Comparison of ENCODE assay signal across 8 cellular contexts in the genomic region with DNA sequence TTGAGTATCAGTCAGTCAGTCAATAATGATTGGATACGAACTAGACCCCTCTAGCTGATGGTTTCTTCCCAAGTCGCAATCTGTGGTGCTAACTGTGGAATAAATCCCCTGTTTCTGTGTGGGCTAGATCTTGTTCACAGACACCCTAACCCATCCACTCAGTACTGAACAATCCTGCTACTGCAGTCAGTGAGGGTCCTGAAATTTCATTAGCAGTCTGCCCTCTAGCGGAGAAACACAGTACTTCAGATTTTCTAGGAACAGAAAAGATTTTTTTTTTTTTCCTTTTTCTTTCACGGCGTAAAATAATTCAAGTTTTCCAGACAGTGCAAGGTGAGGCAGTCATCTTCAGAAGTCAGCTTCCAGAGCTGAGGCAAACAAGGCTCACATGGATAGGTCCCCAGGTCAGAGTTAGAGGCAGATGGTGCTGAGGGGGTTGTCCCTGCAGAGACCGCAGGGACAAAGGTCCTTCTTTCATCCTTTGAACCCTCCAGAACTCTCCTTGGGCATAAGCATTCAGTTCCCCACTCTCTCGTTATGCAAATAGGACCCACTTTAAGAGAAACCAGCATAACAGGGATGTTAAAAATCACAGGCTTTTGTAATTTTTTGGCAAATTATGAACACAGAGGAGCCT.
A peak's percentile ranks its signal among the peaks of the same experiment; 100 is the strongest.
DNase-seq lines count a peak whose midpoint lies in the region; ATAC-seq and TF ChIP-seq lines count a peak whose summit lies in the region.

No MANE protein-coding gene starts in this region.

- CTCF ChIA-PET in A673 (lab: Charles Lee): no interaction called here

- no peak for ATAC-seq in GM18909 (IDR thresholded peaks at IDR 0.05; ENCODE audit: poor library complexity, unreplicated experiment)

- H3K4me3 ChIP-seq in A673 (ENCODE audit: low read depth, low read length, poor library complexity, severe bottlenecking): no peak overlapping the region
- no peak overlapping the region for H3K4me3 ChIP-seq in kidney epithelial cell (ENCODE audit: low read depth, low read length)

- intact Hi-C loops in A673 (cut with micrococcal nuclease; ENCODE audit: unreplicated experiment): loop anchor here (1.0 kb wide), 1 partner anchor 572 kb away; no protein-coding TSS in a partner anchor

- no peaks in the 10 kb centered on the region for H3K4me1 ChIP-seq in A673 (ENCODE audit: insufficient read depth, low read length, poor library complexity, severe bottlenecking)

- H3K27me3 ChIP-seq in A673 (replicated peaks; ENCODE audit: insufficient read depth, low read depth, low read length, poor library complexity) (no peaks in the 10 kb centered on the region), kidney epithelial cell (ENCODE audit: control insufficient read depth, insufficient read depth, low read length) (no peaks in the 10 kb centered on the region)

- POLR2A ChIA-PET in A673 (lab: Charles Lee; ENCODE audit: low non-redundant PET): no interaction called here

- H3K27me3 Mint-ChIP-seq in brain (no peaks in the 10 kb centered on the region), type B pancreatic cell (peaks cover 16% of the 10 kb centered on the region)

- TF ChIP-seq CTCF in A673 (conservative IDR thresholded peaks at IDR 0.05; ENCODE audit: low read depth, low read length) (peak; percentile 82), brain (conservative IDR thresholded peaks at IDR 0.05) (peak; percentile 86 to 89), kidney epithelial cell (IDR thresholded peaks at IDR 0.05; ENCODE audit: insufficient read depth, low read length, poor library complexity, severe bottlenecking) (peak; percentile 64), type B pancreatic cell (conservative IDR thresholded peaks at IDR 0.05) (peak; percentile 91)

- H3K9me3 ChIP-seq in A673 (ENCODE audit: low read depth, low read length, poor library complexity, severe bottlenecking): no peaks in the 10 kb centered on the region

- peaks cover 42% of the 10 kb centered on the region for H3K4me1 Mint-ChIP-seq in brain
- H3K4me1 Mint-ChIP-seq in type B pancreatic cell (ENCODE audit: unreplicated experiment): peaks cover 16% of the 10 kb centered on the region

- H3K27ac Mint-ChIP-seq in brain: peak overlapping the region in 4 of 5 experiments; percentile 15 to 88 (median 60)
- no peak overlapping the region for H3K27ac Mint-ChIP-seq in type B pancreatic cell

- H3K36me3 ChIP-seq in A673 (ENCODE audit: insufficient read depth, low read length, poor library complexity, severe bottlenecking) (no peaks in the 10 kb centered on the region), kidney epithelial cell (ENCODE audit: control insufficient read depth, insufficient read depth, low read length) (no peaks in the 10 kb centered on the region)

- H3K36me3 Mint-ChIP-seq in brain (no peaks in the 10 kb centered on the region), type B pancreatic cell (no peaks in the 10 kb centered on the region)

- peak; percentile 51 for DNase-seq in A673 (ENCODE audit: low spot score)
- peak; percentile 53 for DNase-seq in EH (ENCODE audit: low read depth)
- DNase-seq in NCI-H1694 (lab: John Stamatoyannopoulos, UW): peak; percentile 21
- no peak for DNase-seq in kidney epithelial cell (ENCODE audit: low read depth)
- DNase-seq in type B pancreatic cell (ENCODE audit: extremely low spot score, unreplicated experiment): no peak
- DNase-seq in activated T-cell treated with anti-CD3 and anti-CD28 coated beads for 4 hours: no peak

- H3K4me3 Mint-ChIP-seq in brain: peak overlapping the region in 3 of 5 experiments; percentile 26 to 66 (median 37)
- no peak overlapping the region for H3K4me3 Mint-ChIP-seq in type B pancreatic cell

- H3K9me3 Mint-ChIP-seq in brain (peaks cover 0 to 2% (median 0%) of the 10 kb centered on the region in 5 experiments), type B pancreatic cell (no peaks in the 10 kb centered on the region)

- no TSS peak for BruUV-seq in A673 (replicated peaks; lab: Mats Ljungman, UMichigan)

- H3K27ac ChIP-seq in A673 (ENCODE audit: low read depth, low read length, poor library complexity, severe bottlenecking): no peak overlapping the region

Comparison
In these comparisons a context has a peak if more than half of its experiments do, and no peak if none do; other contexts are left out.
1. DNase-seq: peak in A673 (single experiment), EH (single experiment) and NCI-H1694 (single experiment); none in kidney epithelial cell (single experiment), type B pancreatic cell (single experiment) and activated T-cell treated with anti-CD3 and anti-CD28 coated beads for 4 hours (single experiment).
2. Peak in every context shown above with its lines, with median percentiles within 50 percentile points of each other: CTCF ChIP-seq.